Comparison of ENCODE assay signal across 30 cellular contexts in the genomic region with DNA sequence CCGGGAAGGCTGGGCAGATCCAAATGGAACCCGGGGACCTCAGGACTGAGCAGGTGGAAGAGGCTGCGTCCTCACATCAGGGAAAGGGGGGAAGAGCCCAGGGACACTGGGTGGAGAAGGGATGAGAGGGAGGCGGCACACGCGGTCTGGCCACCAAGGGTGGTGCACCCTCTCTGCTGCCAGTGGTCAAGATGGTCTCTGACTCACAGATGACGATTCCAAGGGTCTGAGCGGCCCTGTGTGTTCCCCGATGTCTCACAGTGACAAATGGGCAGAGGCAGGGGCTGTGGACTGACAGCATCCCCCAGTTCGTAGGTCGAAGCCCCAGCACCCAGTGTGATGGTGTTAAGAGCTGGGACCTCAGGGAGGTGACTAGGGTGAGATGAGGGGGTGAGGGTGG. TPM values are rescaled to one million over a fixed set of nuclear protein-coding genes. Genes with fewer than 3 reads are reported as not detected.
"Had no signal": no experiment of that assay in that cellular context is flagged by ENCODE, and none has a peak within 500 bp of the region (broad histone marks: within the 10 kb centered on the region; RNA-seq: fewer than 3 reads in every experiment).

No MANE protein-coding gene starts in this region.

- DNase-seq: activated CD4-positive, alpha-beta T cell treated with anti-CD3 and anti-CD28 coated beads for 36 hours; activated CD4-positive, CD25-positive, alpha-beta regulatory T cell; activated CD8-positive, alpha-beta T cell treated with anti-CD3 and anti-CD28 coated beads, Interleukin-2, amount 10 ng/mL, durations not matched to agents 7 days and 5 days; activated effector memory CD4-positive, alpha-beta T cell treated with anti-CD3 and anti-CD28 coated beads, Interleukin-2, amount 50 U/mL, for 16 hours; activated naive CD4-positive, alpha-beta T cell treated with anti-CD3 and anti-CD28 coated beads, Interleukin-2, amount 10 ng/mL, durations not matched to agents 7 days and 5 days; activated T-cell treated with anti-CD3 and anti-CD28 coated beads for 4 hours; central memory CD4-positive, alpha-beta T cell; endodermal cell; foreskin keratinocyte; left cardiac atrium; left ventricle myocardium superior; mucosa of descending colon; nephron progenitor cell; ovary; stimulated activated CD4-positive, alpha-beta T cell treated with anti-CD3 and anti-CD28 coated beads, Interleukin-12 subunit alpha, Interleukin-12 subunit beta, amount 100 ng/mL, for 4 hours; stimulated activated CD4-positive, alpha-beta T cell treated with anti-CD3 and anti-CD28 coated beads, Interleukin-4, amount 100 ng/mL, for 1 hour; stimulated activated naive CD8-positive, alpha-beta T cell treated with anti-CD3 and anti-CD28 coated beads, Interleukin-15, amount 100 ng/mL, for 72 hours; substantia nigra; T-helper 17 cell; T1000; uterus had no signal

- H3K27me3 ChIP-seq: ovary, uterus had no signal

- ATAC-seq: activated CD4-positive, alpha-beta T cell treated with anti-CD3 and anti-CD28 coated beads for 36 hours; activated CD8-positive, alpha-beta T cell treated with anti-CD3 and anti-CD28 coated beads, Interleukin-2, amount 10 ng/mL, durations not matched to agents 7 days and 5 days; foreskin keratinocyte; left ventricle myocardium superior; mucosa of descending colon; sciatic nerve; T-helper 17 cell had no signal

- H3K9me3 Mint-ChIP-seq: activated naive CD4-positive, alpha-beta T cell treated with anti-CD3 and anti-CD28 coated beads, Interleukin-2, amount 10 ng/mL, durations not matched to agents 7 days and 5 days; endodermal cell; stimulated activated naive CD8-positive, alpha-beta T cell treated with anti-CD3 and anti-CD28 coated beads, Interleukin-15, amount 100 ng/mL, for 72 hours; type B pancreatic cell had no signal

- H3K9me3 ChIP-seq: breast epithelium, esophagus muscularis mucosa, mucosa of descending colon, ovary, uterus had no signal

- H3K4me3 Mint-ChIP-seq: activated CD4-positive, alpha-beta T cell treated with anti-CD3 and anti-CD28 coated beads for 36 hours; activated CD8-positive, alpha-beta T cell treated with anti-CD3 and anti-CD28 coated beads, Interleukin-2, amount 10 ng/mL, durations not matched to agents 7 days and 5 days; activated naive CD4-positive, alpha-beta T cell treated with anti-CD3 and anti-CD28 coated beads, Interleukin-2, amount 10 ng/mL, durations not matched to agents 7 days and 5 days; endodermal cell; nephron progenitor cell; stimulated activated naive CD8-positive, alpha-beta T cell treated with anti-CD3 and anti-CD28 coated beads, Interleukin-15, amount 100 ng/mL, for 72 hours; T-helper 17 cell; type B pancreatic cell had no signal

- H3K27me3 Mint-ChIP-seq: activated CD4-positive, alpha-beta T cell treated with anti-CD3 and anti-CD28 coated beads for 36 hours; stimulated activated naive CD8-positive, alpha-beta T cell treated with anti-CD3 and anti-CD28 coated beads, Interleukin-15, amount 100 ng/mL, for 72 hours had no signal

- H3K4me3 ChIP-seq: breast epithelium, esophagus muscularis mucosa, mucosa of descending colon, ovary, skin epidermis, uterus had no signal

- H3K36me3 ChIP-seq: breast epithelium, ovary, uterus had no signal

- H3K36me3 Mint-ChIP-seq: type B pancreatic cell had no signal

- H3K27ac Mint-ChIP-seq: activated CD4-positive, alpha-beta T cell treated with anti-CD3 and anti-CD28 coated beads for 36 hours; activated CD8-positive, alpha-beta T cell treated with anti-CD3 and anti-CD28 coated beads, Interleukin-2, amount 10 ng/mL, durations not matched to agents 7 days and 5 days; endodermal cell; nephron progenitor cell; progenitor cell of endocrine pancreas; T-helper 17 cell; type B pancreatic cell had no signal

- H3K4me1 ChIP-seq: breast epithelium, esophagus muscularis mucosa, foreskin keratinocyte, uterus had no signal

- H3K4me1 Mint-ChIP-seq: endodermal cell had no signal

- H3K27ac ChIP-seq: breast epithelium, esophagus muscularis mucosa, foreskin keratinocyte, ovary, skin epidermis, uterus had no signal

RNA-seq across cellular contexts. Expression of a gene that starts 34.3 kb away (rescaled TPM):
- total RNA-seq: left cardiac atrium, left ventricle myocardium superior, mesenteric fat pad, myocyte, progenitor cell of endocrine pancreas, renal cortical epithelial cell, uterus had no signal
